ENCODE assay signal across 9 cellular contexts in genomic region chr5:64165500-64166200, GRCh38. TPM values are rescaled to one million over a fixed set of nuclear protein-coding genes. Genes with fewer than 3 reads are reported as not detected.
DNase-seq lines count a peak whose midpoint lies in the region; ATAC-seq, FAIRE-seq and TF ChIP-seq lines count a peak whose summit lies in the region.
"Had no signal": no experiment of that assay in that cellular context is flagged by ENCODE, and none has a peak within 500 bp of the region (broad histone marks: within the 10 kb centered on the region; RNA-seq: fewer than 3 reads in every experiment).

Gene RNF180 (plus strand): TSS chr5:64165843. CDS start chr5:64200808, 34,965 bp downstream.

- H3K27ac Mint-ChIP-seq in activated T-helper 17 cell treated with anti-CD3 and anti-CD28 coated beads, Interleukin-2, amount 50 U/mL, for 72 hours, result no peak within 1 kb of the TSS

- DNase-seq in NCI-H146 (lab: John Stamatoyannopoulos, UW), result peak; percentile 41
- DNase-seq in NCI-H146 treated with DMSO at 0.1 percent for 48 hours (lab: John Stamatoyannopoulos, UW; ENCODE audit: unreplicated experiment), result no peak
- DNase-seq in Kasumi-1 (lab: John Stamatoyannopoulos, UW), result peak; percentile 20 to 21
- peak in 48 of 61 donors; percentile 6 to 75 (median 42) for DNase-seq in caudate nucleus (lab: John Stamatoyannopoulos, UW)
- peak; percentile 83 for DNase-seq in kidney
- DNase-seq in NK-92 treated with Interleukin-12 subunit alpha and Interleukin-12 subunit beta, amount 100 ng/mL, for 24 hours (lab: John Stamatoyannopoulos, UW), result no peak

- peaks cover 5% of the 10 kb centered on the region for H3K36me3 Mint-ChIP-seq in activated T-helper 17 cell treated with anti-CD3 and anti-CD28 coated beads, Interleukin-2, amount 50 U/mL, for 72 hours (ENCODE audit: low read depth)

- H3K9me3 ChIP-seq in kidney (ENCODE audit: control insufficient read depth in 1 of 2, low read length in 2 of 2), result no peaks in the 10 kb centered on the region

- peak within 1 kb of the TSS; percentile 88 to 95 for H3K9ac ChIP-seq in kidney (ENCODE audit: low read length in 2 of 2)

- H3K9me3 Mint-ChIP-seq in activated T-helper 17 cell treated with anti-CD3 and anti-CD28 coated beads, Interleukin-2, amount 50 U/mL, for 72 hours, result peaks cover 5% of the 10 kb centered on the region

- H3K27ac ChIP-seq in caudate nucleus (ENCODE audit: low read depth, low read length) (peak within 1 kb of the TSS; percentile 40), kidney (ENCODE audit: low read depth in 2 of 2, low read length in 2 of 2) (peak within 1 kb of the TSS; percentile 73 to 74), skin epidermis (peak within 1 kb of the TSS in 18 of 21 experiments; percentile 2 to 82 (median 70))
- H3K27ac ChIP-seq: VCaP had no signal

- peaks cover 23% of the 10 kb centered on the region for H3K27me3 Mint-ChIP-seq in activated T-helper 17 cell treated with anti-CD3 and anti-CD28 coated beads, Interleukin-2, amount 50 U/mL, for 72 hours

- FAIRE-seq in kidney (lab: Jason Lieb, UNC), result no peak

- no peak for ATAC-seq in activated T-helper 17 cell treated with anti-CD3 and anti-CD28 coated beads, Interleukin-2, amount 50 U/mL, for 72 hours (replicated peaks)

- no peak for TF ChIP-seq CTCF in kidney (IDR thresholded peaks at IDR 0.05; ENCODE audit: borderline replicate concordance, extremely low read depth, insufficient read depth)

- peak within 1 kb of the TSS; percentile 84 to 91 for H3K4me3 ChIP-seq in kidney (ENCODE audit: low read length in 2 of 2)
- peak within 1 kb of the TSS; percentile 38 to 79 (median 60) for H3K4me3 ChIP-seq in skin epidermis

- no peaks in the 10 kb centered on the region for H3K4me1 Mint-ChIP-seq in activated T-helper 17 cell treated with anti-CD3 and anti-CD28 coated beads, Interleukin-2, amount 50 U/mL, for 72 hours

- intact Hi-C loops in kidney (cut with DNase I), result no loop called here

- H3K4me3 Mint-ChIP-seq in activated T-helper 17 cell treated with anti-CD3 and anti-CD28 coated beads, Interleukin-2, amount 50 U/mL, for 72 hours, result no peak within 1 kb of the TSS

- no peaks in the 10 kb centered on the region for H3K36me3 ChIP-seq in kidney (ENCODE audit: control insufficient read depth in 1 of 2, insufficient read depth in 2 of 2, low read length in 2 of 2)

- H3K4me1 ChIP-seq in kidney (ENCODE audit: control insufficient read depth in 1 of 2, insufficient read depth in 1 of 2, low read depth in 1 of 2, low read length in 2 of 2), result peaks cover 0 to 5% of the 10 kb centered on the region in 2 donors

RNA-seq across cellular contexts. Expression of gene RNF180, which starts in this region (rescaled TPM):
- 23.0 TPM for total RNA-seq in kidney
- polyA plus RNA-seq in kidney (ENCODE audit: insufficient read depth, low read depth, low replicate concordance), result 3.8 TPM
- not detected for total RNA-seq in activated T-helper 17 cell treated with anti-CD3 and anti-CD28 coated beads, Interleukin-2, amount 50 U/mL, for 72 hours

Comparison
In these comparisons a context has a peak if more than half of its experiments do, and no peak if none do; other contexts are left out.
1. RNA of gene RNF180 (total RNA-seq): 23.0 TPM in kidney (single experiment); not detected in activated T-helper 17 cell treated with anti-CD3 and anti-CD28 coated beads, Interleukin-2, amount 50 U/mL, for 72 hours; every median in the first group is over 10 times any median in the second.
2. DNase-seq: peak in NCI-H146 (single experiment), Kasumi-1 (2 of 2), caudate nucleus (48 of 61) and kidney (single experiment); none in NCI-H146 treated with DMSO at 0.1 percent for 48 hours (single experiment) and NK-92 treated with Interleukin-12 subunit alpha and Interleukin-12 subunit beta, amount 100 ng/mL, for 24 hours (single experiment).
3. Peak in every context shown above with its lines, with median percentiles within 50 percentile points of each other: H3K27ac ChIP-seq.